Comparison of ENCODE assay signal across 8 cellular contexts in the genomic region with DNA sequence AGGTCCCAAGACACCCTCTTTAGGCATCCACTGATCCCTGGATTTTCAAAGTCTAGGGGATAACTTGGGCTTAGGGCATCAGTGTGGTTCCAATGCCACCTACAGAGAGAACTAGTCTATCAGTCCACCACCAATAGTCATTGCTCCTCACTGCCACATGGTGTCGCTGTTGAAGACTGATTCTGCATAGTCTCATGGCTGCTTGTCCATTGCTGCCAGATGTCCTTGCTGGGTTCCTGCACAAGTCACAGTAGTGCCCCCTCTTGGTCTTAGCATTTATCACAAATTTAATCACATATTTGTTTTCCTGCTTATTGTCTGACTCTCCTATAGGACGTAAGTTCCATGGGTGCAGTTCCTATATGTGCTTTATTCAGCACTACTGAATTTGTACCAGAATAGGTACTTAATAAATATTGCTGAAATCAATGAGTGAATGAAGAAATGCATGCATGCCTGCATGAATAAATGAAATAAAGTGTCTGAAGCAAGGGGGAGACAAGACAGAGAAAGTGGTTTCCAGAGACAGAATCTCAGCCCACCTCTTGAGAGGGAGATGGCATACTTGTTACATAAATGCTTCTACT. TPM values are rescaled to one million over a fixed set of nuclear protein-coding genes. Genes with fewer than 3 reads are reported as not detected.
A peak's percentile ranks its signal among the peaks of the same experiment; 100 is the strongest.
DNase-seq lines count a peak whose midpoint lies in the region; ATAC-seq and TF ChIP-seq lines count a peak whose summit lies in the region.

No MANE protein-coding gene starts in this region.

- no peaks in the 10 kb centered on the region for H4K20me1 ChIP-seq in OCI-LY3 (ENCODE audit: insufficient read depth, low read length)

- H3K36me3 ChIP-seq in BE2C (no peaks in the 10 kb centered on the region), OCI-LY3 (replicated peaks; ENCODE audit: low read depth, low read length) (peaks cover 19% of the 10 kb centered on the region)

- peaks cover 11 to 18% of the 10 kb centered on the region in 2 donors for H3K27me3 Mint-ChIP-seq in stimulated activated naive B cell treated with anti-CD40 and anti-IgM and Interleukin-4, amounts not matched to agents 10 μg/mL and 1 μg/mL and 100 μg/mL, for 72 hours

- H3K4me1 Mint-ChIP-seq in stimulated activated naive B cell treated with anti-CD40 and anti-IgM and Interleukin-4, amounts not matched to agents 10 μg/mL and 1 μg/mL and 100 μg/mL, for 72 hours: peaks cover 0 to 6% of the 10 kb centered on the region in 2 donors

- H3K9me3 ChIP-seq in BE2C (no peaks in the 10 kb centered on the region), OCI-LY3 (ENCODE audit: insufficient read depth, low read length) (peaks cover 22% of the 10 kb centered on the region)

- no peaks in the 10 kb centered on the region for H3K79me2 ChIP-seq in OCI-LY3 (ENCODE audit: low read length)

- no peak overlapping the region for H3K9ac ChIP-seq in OCI-LY3 (ENCODE audit: low read length)

- ATAC-seq in stimulated activated naive B cell treated with anti-CD40 and anti-IgM and Interleukin-4, amounts not matched to agents 10 μg/mL and 1 μg/mL and 100 μg/mL, for 72 hours (replicated peaks): peak; percentile 55 to 73
- no peak for ATAC-seq in GM18517 (IDR thresholded peaks at IDR 0.05; ENCODE audit: unreplicated experiment)

- TF ChIP-seq CTCF in BE2C (IDR thresholded peaks at IDR 0.05; ENCODE audit: low read depth, low read length): peak; percentile 99
- peak; percentile 84 for TF ChIP-seq CTCF in OCI-LY3 (IDR thresholded peaks at IDR 0.05; ENCODE audit: low read depth, low read length)

- H3K9me3 Mint-ChIP-seq in stimulated activated naive B cell treated with anti-CD40 and anti-IgM and Interleukin-4, amounts not matched to agents 10 μg/mL and 1 μg/mL and 100 μg/mL, for 72 hours: peaks cover 10 to 19% of the 10 kb centered on the region in 2 donors

- H3K4me2 ChIP-seq in OCI-LY3 (ENCODE audit: low read length): no peak overlapping the region

- H3K4me3 ChIP-seq in BE2C (ENCODE audit: low read depth, low read length) (no peak overlapping the region), OCI-LY3 (ENCODE audit: low read length) (no peak overlapping the region)

- DNase-seq in BE2C (peak; percentile 80), H4 (ENCODE audit: low spot score) (peak; percentile 47), iPS-NIHi11 (ENCODE audit: low spot score) (peak; percentile 89), putamen (ENCODE audit: low spot score) (no peak)
- peak; percentile 4 for DNase-seq in activated gamma-delta T cell treated with anti-CD3 and anti-CD28 coated beads, Interleukin-2, amount 50 U/mL, for 16 hours (ENCODE audit: low read depth)
- DNase-seq in stimulated activated naive B cell treated with anti-CD40 and anti-IgM and Interleukin-4, amounts not matched to agents 10 μg/mL and 1 μg/mL and 100 μg/mL, for 72 hours: peak; percentile 23

- H3K27me3 ChIP-seq in BE2C (no peaks in the 10 kb centered on the region), OCI-LY3 (ENCODE audit: low read depth, low read length) (no peaks in the 10 kb centered on the region)

- peak overlapping the region; percentile 7; the same call in 1 of the 2 replicates for H3K27ac ChIP-seq in OCI-LY3 (ENCODE audit: low read length)

- H3K4me3 Mint-ChIP-seq in stimulated activated naive B cell treated with anti-CD40 and anti-IgM and Interleukin-4, amounts not matched to agents 10 μg/mL and 1 μg/mL and 100 μg/mL, for 72 hours: no peak overlapping the region

- peaks cover 8 to 9% of the 10 kb centered on the region in 2 donors for H3K36me3 Mint-ChIP-seq in stimulated activated naive B cell treated with anti-CD40 and anti-IgM and Interleukin-4, amounts not matched to agents 10 μg/mL and 1 μg/mL and 100 μg/mL, for 72 hours

- no peaks in the 10 kb centered on the region for H3K4me1 ChIP-seq in BE2C
- H3K4me1 ChIP-seq in OCI-LY3 (ENCODE audit: low read length): peaks cover 12% of the 10 kb centered on the region

- no peak overlapping the region for H3K27ac Mint-ChIP-seq in stimulated activated naive B cell treated with anti-CD40 and anti-IgM and Interleukin-4, amounts not matched to agents 10 μg/mL and 1 μg/mL and 100 μg/mL, for 72 hours

- H2AFZ ChIP-seq in OCI-LY3 (ENCODE audit: low read depth, low read length): no peak overlapping the region

RNA-seq across cellular contexts. Expression of gene RALY, which starts 45.9 kb away (rescaled TPM):
- polyA plus RNA-seq in BE2C (2012; ENCODE audit: insufficient read depth, insufficient read length, low read depth): 150 TPM
- total RNA-seq in H4 (2014; rRNA removed; shearing (Covaris generic)): 77.6 and 92.6 TPM in 2 replicates
